In genomic region chr15:75030023-75030413, GRCh38 we compare ENCODE assay signal across 9 cellular contexts. TPM values are rescaled to one million over a fixed set of nuclear protein-coding genes. Genes with fewer than 3 reads are reported as not detected.
DNase-seq lines count a peak whose midpoint lies in the region; ATAC-seq and TF ChIP-seq lines count a peak whose summit lies in the region.
"Had no signal": no experiment of that assay in that cellular context is flagged by ENCODE, and none has a peak within 500 bp of the region (broad histone marks: within the 10 kb centered on the region; RNA-seq: fewer than 3 reads in every experiment).

No MANE protein-coding gene starts in this region.

- H3K4me3 ChIP-seq in Peyer's patch = no peak overlapping the region
- no peak overlapping the region for H3K4me3 ChIP-seq in fibroblast of mammary gland (ENCODE audit: control insufficient read depth, low read depth, low read length)
- H3K4me3 ChIP-seq in psoas muscle = peak overlapping the region; percentile 48
- H3K4me3 ChIP-seq: testis had no signal

- WGBS in psoas muscle, 3 donors = 6 to 11% (median 10%) methylated on average over 2 of the region's 2 CpGs

- DNase-seq in Peyer's patch = no peak
- DNase-seq in fibroblast of mammary gland (ENCODE audit: low read depth) = peak; percentile 64
- peak in 1 of 2 donors; percentile 35 for DNase-seq in psoas muscle
- DNase-seq in NCI-H187 treated with DMSO at 0.1 percent for 48 hours (lab: John Stamatoyannopoulos, UW) = no peak
- no peak for DNase-seq in activated CD4-positive, alpha-beta T cell treated with anti-CD3 and anti-CD28 coated beads for 4 hours

- intact Hi-C loops in psoas muscle (cut with DNase I) = no loop called here

- H3K4me1 ChIP-seq in Peyer's patch (peaks cover 0 to 15% (median 3%) of the 10 kb centered on the region in 4 donors), psoas muscle (peaks cover 15% of the 10 kb centered on the region)

- no peaks in the 10 kb centered on the region for H3K9me3 ChIP-seq in Peyer's patch
- no peaks in the 10 kb centered on the region for H3K9me3 ChIP-seq in psoas muscle
- H3K9me3 ChIP-seq: testis had no signal

- H3K27ac ChIP-seq in C4-2B (peak overlapping the region; percentile 50), Peyer's patch (peak overlapping the region in 3 of 4 donors; percentile 21 to 51 (median 46)), psoas muscle (peak overlapping the region; percentile 25)

- H3K27me3 ChIP-seq in Peyer's patch (no peaks in the 10 kb centered on the region), psoas muscle (ENCODE audit: insufficient read depth in 3 of 3, low read length in 2 of 3) (no peaks in the 10 kb centered on the region)
- H3K27me3 ChIP-seq: testis had no signal

- TF ChIP-seq CTCF in C4-2B (conservative IDR thresholded peaks at IDR 0.05) (no peak), Peyer's patch (IDR thresholded peaks at IDR 0.05) (no peak), fibroblast of mammary gland (conservative IDR thresholded peaks at IDR 0.05; ENCODE audit: control insufficient read depth, insufficient read depth, low read depth, low read length) (no peak), psoas muscle (IDR thresholded peaks at IDR 0.05) (no peak)

- H3K36me3 ChIP-seq in Peyer's patch (no peaks in the 10 kb centered on the region), psoas muscle (ENCODE audit: insufficient read depth in 1 of 2, low read depth in 1 of 2) (peaks cover 0 to 12% of the 10 kb centered on the region in 2 donors)

- no peak for TF ChIP-seq POLR2A in Peyer's patch (IDR thresholded peaks at IDR 0.05)

- ATAC-seq in psoas muscle = peak; percentile 5 to 46 (median 30)
- no peak for ATAC-seq in GM19351 (IDR thresholded peaks at IDR 0.05; ENCODE audit: unreplicated experiment)
- no peak for ATAC-seq in HG03342 (IDR thresholded peaks at IDR 0.05; ENCODE audit: unreplicated experiment)

RNA-seq across cellular contexts. Expression of gene PPCDC, which starts 6.6 kb away (rescaled TPM):
- total RNA-seq in Peyer's patch (10 to 100 TPM in 3 of 4 donors, 1 to 10 TPM in 1; 8.4 to 63.5 (median 20.5) TPM), psoas muscle (10 to 100 TPM in 1 of 4 donors, 1 to 10 TPM in 3; 2.4 to 11.7 (median 4.9) TPM)
- polyA plus RNA-seq in psoas muscle = 10 to 100 TPM; 13.9 to 26.1 (median 24.3) TPM

RNA-seq across cellular contexts. Expression of gene SCAMP5, which starts 34.7 kb away (rescaled TPM):
- total RNA-seq in Peyer's patch = 10 to 100 TPM in 3 of 4 donors, 1 to 10 TPM in 1; 5.0 to 78.1 (median 53.4) TPM
- 1 to 10 TPM in 1 of 4 donors, under 1 TPM in 2, not detected in 1; 0.23 to 6.3 (median 0.97) TPM for total RNA-seq in psoas muscle
- polyA plus RNA-seq in psoas muscle = 1 to 10 TPM in 1 of 3 donors, under 1 TPM in 2; 0.03 to 2.1 (median 0.16) TPM

Comparison
In these comparisons a context has a peak if more than half of its experiments do, and no peak if none do; other contexts are left out.
1. ATAC-seq: peak in psoas muscle (4 of 4); none in GM19351 (single experiment) and HG03342 (single experiment).
2. Peak in every context shown above with its lines, with median percentiles within 50 percentile points of each other: H3K27ac ChIP-seq.